8 cellular contexts compared by ENCODE assay signal in genomic region chr16:81745704-81746558, GRCh38. TPM values are rescaled to one million over a fixed set of nuclear protein-coding genes. Genes with fewer than 3 reads are reported as not detected.
DNase-seq lines count a peak whose midpoint lies in the region; FAIRE-seq and TF ChIP-seq lines count a peak whose summit lies in the region.

No MANE protein-coding gene starts in this region.

- H3K9me3 Mint-ChIP-seq in HFFc6, result no peaks in the 10 kb centered on the region

- peaks cover 8% of the 10 kb centered on the region for H3K4me1 ChIP-seq in effector memory CD4-positive, alpha-beta T cell (ENCODE audit: control insufficient read depth, insufficient read depth, low read length, poor library complexity, severe bottlenecking)
- no peaks in the 10 kb centered on the region for H3K4me1 ChIP-seq in mesendoderm (ENCODE audit: control insufficient read depth, low read depth, low read length)

- H3K27ac Mint-ChIP-seq in HFFc6, result peak overlapping the region; percentile 52; the same call in 1 of the 2 replicates

- H3K9me3 ChIP-seq in effector memory CD4-positive, alpha-beta T cell (ENCODE audit: control insufficient read depth, low read length), result no peaks in the 10 kb centered on the region

- H2BK5ac ChIP-seq in mesendoderm (ENCODE audit: low read length), result no peak overlapping the region

- H3K27me3 Mint-ChIP-seq in HFFc6 (ENCODE audit: insufficient read depth), result peaks cover 1% of the 10 kb centered on the region; the same call in 1 of the 2 replicates

- H3K4me3 ChIP-seq in effector memory CD4-positive, alpha-beta T cell (ENCODE audit: insufficient read depth, low read depth, low read length, poor library complexity, severe bottlenecking), result peak overlapping the region; percentile 40
- H3K4me3 ChIP-seq in mesendoderm (ENCODE audit: low read length), result no peak overlapping the region

- no peak overlapping the region for H2BK15ac ChIP-seq in mesendoderm (replicated peaks; ENCODE audit: low read depth)

- H3K79me2 ChIP-seq in mesendoderm (ENCODE audit: control insufficient read depth, insufficient read depth, low read length), result no peaks in the 10 kb centered on the region

- H3K18ac ChIP-seq in mesendoderm (ENCODE audit: low read length), result no peak overlapping the region

- no peak overlapping the region for H3K56ac ChIP-seq in mesendoderm (ENCODE audit: low read length)

- H4K8ac ChIP-seq in mesendoderm (ENCODE audit: low read depth, low read length), result no peak overlapping the region

- peak; percentile 29 for DNase-seq in HFFc6
- DNase-seq in NCI-H2227 treated with DMSO at 0.1 percent for 48 hours (lab: John Stamatoyannopoulos, UW), result peak; percentile 59
- peak; percentile 36 to 56 for DNase-seq in activated CD8-positive, alpha-beta memory T cell treated with anti-CD3 and anti-CD28 coated beads for 1 hour (ENCODE audit: extremely low read depth in 1 of 2, low read depth in 1 of 2)
- DNase-seq in effector memory CD4-positive, alpha-beta T cell, result peak; percentile 41 to 59 (median 52)
- peak; percentile 70 for DNase-seq in mesendoderm
- peak; percentile 60 for DNase-seq in stimulated activated CD8-positive, alpha-beta memory T cell treated with anti-CD3 and anti-CD28 coated beads, Interleukin-15, amount 100 ng/mL, for 1 hour (ENCODE audit: low read depth)
- DNase-seq in D721Med (ENCODE audit: insufficient read length, low spot score), result no peak

- H3K4me2 ChIP-seq in mesendoderm (ENCODE audit: low read length), result peak overlapping the region; percentile 9

- H3K9ac ChIP-seq in mesendoderm (ENCODE audit: low read length), result no peak overlapping the region

- peak overlapping the region; percentile 82 for H3K4me3 Mint-ChIP-seq in HFFc6

- no peaks in the 10 kb centered on the region for H3K36me3 Mint-ChIP-seq in HFFc6 (ENCODE audit: low read depth)

- H3K4ac ChIP-seq in mesendoderm (ENCODE audit: low read depth, low read length), result no peak overlapping the region

- peaks cover 11% of the 10 kb centered on the region for H3K4me1 Mint-ChIP-seq in HFFc6 (ENCODE audit: low read depth)

- WGBS in mesendoderm (ENCODE audit: extremely low coverage, insufficient coverage, low lambda C conversion rate), result no CpG with 5 or more reads among the region's 33 CpGs

- no peak overlapping the region for H3K23ac ChIP-seq in mesendoderm (ENCODE audit: low read length)

- H2BK120ac ChIP-seq in mesendoderm (ENCODE audit: low read depth, low read length), result no peak overlapping the region

- FAIRE-seq in D721Med (lab: Jason Lieb, UNC), result no peak

- no peak overlapping the region for H2AK5ac ChIP-seq in mesendoderm (ENCODE audit: low read length)

- no peak overlapping the region for H3K27ac ChIP-seq in effector memory CD4-positive, alpha-beta T cell (ENCODE audit: insufficient read depth, low read length, poor library complexity, severe bottlenecking)
- no peak overlapping the region for H3K27ac ChIP-seq in mesendoderm (ENCODE audit: low read depth, low read length)

- TF ChIP-seq POLR2A in GM10847 (IDR thresholded peaks at IDR 0.05; ENCODE audit: extremely low read depth, insufficient read length), result peak; percentile 47

- no peaks in the 10 kb centered on the region for H3K36me3 ChIP-seq in effector memory CD4-positive, alpha-beta T cell (ENCODE audit: control insufficient read depth, insufficient read depth, low read length)
- H3K36me3 ChIP-seq in mesendoderm (ENCODE audit: control insufficient read depth, insufficient read depth, low read length), result no peaks in the 10 kb centered on the region

- TF ChIP-seq CTCF in HFFc6 (IDR thresholded peaks at IDR 0.05) (no peak), D721Med (IDR thresholded peaks at IDR 0.05; ENCODE audit: insufficient read depth, missing control alignments) (no peak)

- peak overlapping the region; percentile 94 for H4K5ac ChIP-seq in mesendoderm (ENCODE audit: low read length)

- H3K79me1 ChIP-seq in mesendoderm (ENCODE audit: low read length), result no peaks in the 10 kb centered on the region

- H3K27me3 ChIP-seq in effector memory CD4-positive, alpha-beta T cell (replicated peaks; ENCODE audit: control insufficient read depth, insufficient read depth, low read length, poor library complexity, severe bottlenecking), result no peaks in the 10 kb centered on the region
- no peaks in the 10 kb centered on the region for H3K27me3 ChIP-seq in mesendoderm (ENCODE audit: insufficient read depth, low read length, poor library complexity)

RNA-seq across cellular contexts. Expression of gene PLCG2, which starts 33.2 kb away (rescaled TPM):
- total RNA-seq in HFFc6 (2021; fragmentation: NEBNext Ultra II Directional; extraction: Animal tissue kit (Norgen Biotek cat#: 25700)), result under 1 TPM; 0.14 to 0.61 (median 0.27) TPM
- polyA plus RNA-seq in mesendoderm (2013, experiment 1 of 2), result 1.6 TPM
- 1.3 TPM for polyA plus RNA-seq in mesendoderm (2013, experiment 2 of 2)
